ENCODE assay signal across 20 cellular contexts in the genomic region with DNA sequence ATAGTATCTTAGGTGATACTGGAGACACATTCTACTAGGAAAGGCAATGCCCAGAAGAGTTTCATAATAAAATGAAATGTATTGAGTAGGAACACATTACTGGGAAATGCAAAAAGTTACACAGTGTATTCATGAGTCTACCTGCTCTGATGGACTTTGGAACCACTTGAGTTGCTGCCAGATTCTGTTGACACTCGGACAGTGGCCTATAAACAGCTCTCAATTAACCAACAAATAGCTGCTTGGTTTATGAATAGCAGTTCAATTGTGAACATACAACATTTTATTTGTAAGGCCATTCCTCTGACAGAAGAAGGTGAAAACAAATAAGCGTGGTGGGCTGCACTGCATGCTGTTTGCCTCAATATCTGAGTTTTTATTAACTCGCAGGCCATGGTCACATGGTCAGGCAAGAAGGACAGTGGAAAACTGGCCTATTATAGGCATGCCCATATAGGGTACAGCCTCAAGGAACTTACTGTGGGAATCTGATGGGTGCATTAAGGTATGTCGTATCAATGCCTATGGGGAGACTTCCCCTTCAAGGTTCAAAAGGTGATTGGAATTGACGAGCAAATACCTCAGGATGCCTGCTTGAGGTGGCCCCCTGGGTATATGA.
DNase-seq lines count a peak whose midpoint lies in the region; FAIRE-seq and TF ChIP-seq lines count a peak whose summit lies in the region.
"Had no signal": no experiment of that assay in that cellular context is flagged by ENCODE, and none has a peak within 500 bp of the region (broad histone marks: within the 10 kb centered on the region; RNA-seq: fewer than 3 reads in every experiment).

No MANE protein-coding gene starts in this region.

- peak; percentile 35 for DNase-seq in Calu3
- DNase-seq in LoVo (ENCODE audit: low spot score), result peak; percentile 46
- peak; percentile 87 for DNase-seq in small intestine
- no peak for DNase-seq in DMS79 (lab: John Stamatoyannopoulos, UW)
- no peak for DNase-seq in COLO829 (ENCODE audit: low spot score)
- no peak for DNase-seq in activated CD4-positive, alpha-beta T cell treated with anti-CD3 and anti-CD28 coated beads for 48 hours
- DNase-seq: COR-L47, DMS 273 treated with DMSO at 0.1 percent for 48 hours, GDM1, H7, KG1, NCI-H1105, NCI-H146, NCI-H2029, NCI-H2227 treated with DMSO at 0.1 percent for 48 hours, NCI-H510A treated with DMSO at 0.1 percent for 48 hours, NCI-H748 treated with DMSO at 0.1 percent for 48 hours had no signal

- H3K4me3 Mint-ChIP-seq in Calu3 (ENCODE audit: low read depth, unreplicated experiment), result no peak overlapping the region

- no peaks in the 10 kb centered on the region for H3K27me3 ChIP-seq in liver (ENCODE audit: control insufficient read depth in 4 of 4, insufficient read depth in 4 of 4, low read length in 3 of 4)
- H3K27me3 ChIP-seq in small intestine (ENCODE audit: control insufficient read depth in 2 of 2, insufficient read depth in 2 of 2, low read length in 2 of 2), result no peaks in the 10 kb centered on the region
- H3K27me3 ChIP-seq: BE2C had no signal

- H3K9me3 ChIP-seq in liver (ENCODE audit: control insufficient read depth in 4 of 4, low read length in 3 of 4) (no peaks in the 10 kb centered on the region), small intestine (ENCODE audit: control insufficient read depth, low read depth) (no peaks in the 10 kb centered on the region)
- H3K9me3 ChIP-seq: A549, BE2C had no signal

- no peaks in the 10 kb centered on the region for H3K9me3 Mint-ChIP-seq in Calu3 (ENCODE audit: low read depth, unreplicated experiment)

- no TSS peak for BruUV-seq in Calu3 (replicated peaks; lab: Mats Ljungman, UMichigan)

- H3K27me3 Mint-ChIP-seq in Calu3 (ENCODE audit: unreplicated experiment), result no peaks in the 10 kb centered on the region

- TF ChIP-seq RAD21 in liver (IDR thresholded peaks at IDR 0.05), result peak; percentile 45 to 50

- peaks cover 11 to 21% (median 14%) of the 10 kb centered on the region in 4 donors for H3K4me1 ChIP-seq in liver (ENCODE audit: control insufficient read depth in 4 of 4, insufficient read depth in 4 of 4, low read length in 3 of 4)
- H3K4me1 ChIP-seq in small intestine (ENCODE audit: control insufficient read depth in 2 of 2, insufficient read depth in 1 of 2, low read depth in 1 of 2, low read length in 1 of 2), result no peaks in the 10 kb centered on the region
- H3K4me1 ChIP-seq: BE2C had no signal

- H3K36me3 Mint-ChIP-seq in Calu3 (ENCODE audit: insufficient read depth, unreplicated experiment), result no peaks in the 10 kb centered on the region

- peaks cover 8% of the 10 kb centered on the region for H3K4me1 Mint-ChIP-seq in Calu3 (ENCODE audit: low read depth, unreplicated experiment)

- peak overlapping the region; percentile 71 to 77 for H3K27ac ChIP-seq in liver (ENCODE audit: low read depth in 1 of 2, low read length in 2 of 2)
- H3K27ac ChIP-seq in small intestine (ENCODE audit: low read depth in 1 of 2, low read length in 1 of 2), result no peak overlapping the region
- H3K27ac ChIP-seq: A549 had no signal

- FAIRE-seq in small intestine (lab: Jason Lieb, UNC), result no peak
- FAIRE-seq: A549 had no signal

- H3K4me3 ChIP-seq in liver (ENCODE audit: low read depth in 1 of 3, low read length in 3 of 3) (no peak overlapping the region), small intestine (ENCODE audit: low read depth in 1 of 2, low read length in 2 of 2) (no peak overlapping the region)
- H3K4me3 ChIP-seq: A549 had no signal

- TF ChIP-seq CTCF in Calu3 (IDR thresholded peaks at IDR 0.05; ENCODE audit: unreplicated experiment) (no peak), liver (IDR thresholded peaks at IDR 0.05; ENCODE audit: low read depth, low read length, missing input control) (no peak)

- H3K27ac Mint-ChIP-seq in Calu3 (ENCODE audit: unreplicated experiment), result no peak overlapping the region

- WGBS in liver, result 65% methylated on average over 5 of the region's 5 CpGs
- 76 to 85% (median 77%) methylated on average over 5 of the region's 5 CpGs for WGBS in small intestine, 3 donors

- CTCF ChIA-PET in Calu3 (lab: Charles Lee), result no interaction called here

- H3K9ac ChIP-seq in liver (ENCODE audit: low read depth in 1 of 2, low read length in 2 of 2), result no peak overlapping the region

- H3K36me3 ChIP-seq in liver (ENCODE audit: control insufficient read depth in 4 of 4, insufficient read depth in 3 of 4, low read depth in 1 of 4, low read length in 3 of 4), result no peaks in the 10 kb centered on the region
- H3K36me3 ChIP-seq in small intestine (ENCODE audit: control insufficient read depth in 2 of 2, insufficient read depth in 2 of 2, low read length in 2 of 2), result no peaks in the 10 kb centered on the region
- H3K36me3 ChIP-seq: BE2C had no signal

- intact Hi-C loops in Calu3 (cut with micrococcal nuclease; ENCODE audit: unreplicated experiment), result no loop called here

TF ChIP-seq in liver, 16 proteins besides CTCF, POLR2A, EP300 and RAD21:
- TF ChIP-seq SP1 (IDR thresholded peaks at IDR 0.05), result peak; percentile 99
- peak in 1 of 2 donors; percentile 44 for TF ChIP-seq EGR1 (IDR thresholded peaks at IDR 0.05; ENCODE audit: low read depth in 2 of 2)
- peak; percentile 71 for TF ChIP-seq FOXA1 (IDR thresholded peaks at IDR 0.05)
- peak; percentile 77 to 85 for TF ChIP-seq RXRA (IDR thresholded peaks at IDR 0.05)
- TF ChIP-seq ZBTB33 (IDR thresholded peaks at IDR 0.05), result peak; percentile 74
- TF ChIP-seq TAF1 (conservative IDR thresholded peaks at IDR 0.05), result no peak
- TF ChIP-seq FOXA2 (IDR thresholded peaks at IDR 0.05), result peak; percentile 84
- TF ChIP-seq GABPA (IDR thresholded peaks at IDR 0.05 in 1 of 2, conservative IDR thresholded peaks at IDR 0.05 in 1 of 2), result no peak
- TF ChIP-seq YY1 (IDR thresholded peaks at IDR 0.05), result peak; percentile 55
- TF ChIP-seq, protein P1, sequence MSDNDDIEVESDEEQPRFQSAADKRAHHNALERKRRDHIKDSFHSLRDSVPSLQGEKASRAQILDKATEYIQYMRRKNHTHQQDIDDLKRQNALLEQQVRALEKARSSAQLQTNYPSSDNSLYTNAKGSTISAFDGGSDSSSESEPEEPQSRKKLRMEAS (IDR thresholded peaks at IDR 0.05), result peak; percentile 74
- peak; percentile 92 for TF ChIP-seq HNF4G (IDR thresholded peaks at IDR 0.05)
- TF ChIP-seq, protein P2, sequence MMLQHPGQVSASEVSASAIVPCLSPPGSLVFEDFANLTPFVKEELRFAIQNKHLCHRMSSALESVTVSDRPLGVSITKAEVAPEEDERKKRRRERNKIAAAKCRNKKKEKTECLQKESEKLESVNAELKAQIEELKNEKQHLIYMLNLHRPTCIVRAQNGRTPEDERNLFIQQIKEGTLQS (IDR thresholded peaks at IDR 0.05), result peak; percentile 49
- TF ChIP-seq HNF4A (conservative IDR thresholded peaks at IDR 0.05), result peak; percentile 98
- no peak for TF ChIP-seq NR2F2 (IDR thresholded peaks at IDR 0.05)
- peak; percentile 50 for TF ChIP-seq REST (IDR thresholded peaks at IDR 0.05)
- peak; percentile 73 to 92 for TF ChIP-seq JUND (IDR thresholded peaks at IDR 0.05)

Comparison
In these comparisons a context has a peak if more than half of its experiments do, and no peak if none do; other contexts are left out.
1. DNase-seq: peak in Calu3 (single experiment), LoVo (single experiment) and small intestine (single experiment); none in DMS79 (single experiment), COLO829 (single experiment) and activated CD4-positive, alpha-beta T cell treated with anti-CD3 and anti-CD28 coated beads for 48 hours (single experiment).
2. H3K27ac ChIP-seq: peak in liver (2 of 2); none in small intestine (0 of 2).